Comparison of ENCODE assay signal across 8 cellular contexts in the genomic region with DNA sequence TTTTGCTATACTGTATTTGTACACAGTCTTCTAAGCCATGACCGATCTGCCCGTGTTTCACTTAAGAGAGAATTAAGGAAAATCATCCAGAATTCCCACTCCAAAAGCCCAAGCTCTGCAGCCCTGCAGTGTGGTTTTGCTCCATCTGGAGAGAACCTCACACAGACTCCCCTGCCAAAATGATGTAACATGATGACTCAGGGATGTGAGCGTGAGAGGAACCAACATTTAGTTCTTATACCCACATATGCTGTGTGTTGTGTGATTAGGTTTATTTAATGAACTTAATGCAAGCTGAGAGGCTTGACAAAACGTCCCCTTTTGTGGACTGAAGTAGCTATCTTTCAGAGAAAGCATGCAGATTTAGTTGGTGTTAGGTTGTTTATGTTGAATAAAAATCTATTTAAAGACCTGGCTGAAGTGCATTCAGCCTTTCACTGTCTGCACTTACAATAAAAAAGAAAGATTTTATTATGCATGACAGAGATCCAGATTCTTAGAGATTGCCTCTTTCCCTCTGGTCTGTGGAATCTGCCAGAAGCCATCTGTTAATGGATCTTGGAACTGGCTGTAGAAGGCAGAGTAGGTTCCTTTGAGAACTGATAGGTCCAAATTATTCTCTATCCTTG. TPM values are rescaled to one million over a fixed set of nuclear protein-coding genes. Genes with fewer than 3 reads are reported as not detected.
A peak's percentile ranks its signal among the peaks of the same experiment; 100 is the strongest.
DNase-seq lines count a peak whose midpoint lies in the region; ATAC-seq and TF ChIP-seq lines count a peak whose summit lies in the region.

No MANE protein-coding gene starts in this region.

- no peaks in the 10 kb centered on the region for H3K36me3 ChIP-seq in colonic mucosa

- peaks cover 63% of the 10 kb centered on the region for H3K36me3 Mint-ChIP-seq in stimulated activated naive CD8-positive, alpha-beta T cell treated with anti-CD3 and anti-CD28 coated beads, Interleukin-15, Interleukin-2, amounts not matched to agents 100 ng/mL and 50 ng/mL, for 24 hours (ENCODE audit: low read depth)

- H3K9ac ChIP-seq in colonic mucosa (ENCODE audit: low read depth in 2 of 2, low read length in 2 of 2), result no peak overlapping the region

- no peak for TF ChIP-seq POLR2A in erythroblast (IDR thresholded peaks at IDR 0.05; ENCODE audit: low read length)

- no peak for ATAC-seq in stimulated activated naive CD8-positive, alpha-beta T cell treated with anti-CD3 and anti-CD28 coated beads, Interleukin-15, Interleukin-2, amounts not matched to agents 100 U/mL and 50 U/mL, for 24 hours

- intact Hi-C loops in colonic mucosa (cut with DNase I), result no loop called here

- H3K27me3 Mint-ChIP-seq in stimulated activated naive CD8-positive, alpha-beta T cell treated with anti-CD3 and anti-CD28 coated beads, Interleukin-15, Interleukin-2, amounts not matched to agents 100 ng/mL and 50 ng/mL, for 24 hours, result no peaks in the 10 kb centered on the region

- no peak overlapping the region for H3K4me3 ChIP-seq in colonic mucosa

- TF ChIP-seq CTCF in colonic mucosa (IDR thresholded peaks at IDR 0.05), result no peak

- H3K4me3 Mint-ChIP-seq in stimulated activated naive CD8-positive, alpha-beta T cell treated with anti-CD3 and anti-CD28 coated beads, Interleukin-15, Interleukin-2, amounts not matched to agents 100 ng/mL and 50 ng/mL, for 24 hours, result no peak overlapping the region

- H3K27me3 ChIP-seq in colonic mucosa, result no peaks in the 10 kb centered on the region

- peak overlapping the region; percentile 56 for H3K27ac Mint-ChIP-seq in stimulated activated naive CD8-positive, alpha-beta T cell treated with anti-CD3 and anti-CD28 coated beads, Interleukin-15, Interleukin-2, amounts not matched to agents 100 ng/mL and 50 ng/mL, for 24 hours

- H3K4me1 Mint-ChIP-seq in stimulated activated naive CD8-positive, alpha-beta T cell treated with anti-CD3 and anti-CD28 coated beads, Interleukin-15, Interleukin-2, amounts not matched to agents 100 ng/mL and 50 ng/mL, for 24 hours (ENCODE audit: low read depth), result peaks cover 90% of the 10 kb centered on the region

- DNase-seq in stimulated activated naive CD8-positive, alpha-beta T cell treated with anti-CD3 and anti-CD28 coated beads, Interleukin-15, Interleukin-2, amounts not matched to agents 100 U/mL and 50 U/mL, for 24 hours, result no peak
- DNase-seq in RKO (ENCODE audit: low spot score), result peak; percentile 67
- peak; percentile 64 to 83 for DNase-seq in erythroblast (lab: John Stamatoyannopoulos, UW)
- peak; percentile 58 for DNase-seq in non-pigmented ciliary epithelial cell (ENCODE audit: low read depth)
- no peak for DNase-seq in colonic mucosa
- DNase-seq in UCSD-AML1 (lab: John Stamatoyannopoulos, UW; ENCODE audit: unreplicated experiment), result no peak
- no peak for DNase-seq in T-helper 9 cell

- H3K9me3 ChIP-seq in colonic mucosa, result no peaks in the 10 kb centered on the region

- no peaks in the 10 kb centered on the region for H3K9me3 Mint-ChIP-seq in stimulated activated naive CD8-positive, alpha-beta T cell treated with anti-CD3 and anti-CD28 coated beads, Interleukin-15, Interleukin-2, amounts not matched to agents 100 ng/mL and 50 ng/mL, for 24 hours

- peaks cover 9% of the 10 kb centered on the region for H3K4me1 ChIP-seq in colonic mucosa

- H3K27ac ChIP-seq in colonic mucosa, result no peak overlapping the region

RNA-seq across cellular contexts. Expression of a gene that starts 6.3 kb away (rescaled TPM):
- total RNA-seq in colonic mucosa, result 10 to 100 TPM; 11.2 to 19.6 TPM

Comparison
In these comparisons a context has a peak if more than half of its experiments do, and no peak if none do; other contexts are left out.
1. DNase-seq: peak in RKO (single experiment), erythroblast (2 of 2) and non-pigmented ciliary epithelial cell (single experiment); none in stimulated activated naive CD8-positive, alpha-beta T cell treated with anti-CD3 and anti-CD28 coated beads, Interleukin-15, Interleukin-2, amounts not matched to agents 100 U/mL and 50 U/mL, for 24 hours (single experiment), colonic mucosa (single experiment), UCSD-AML1 (single experiment) and T-helper 9 cell (single experiment).